3 cellular contexts compared by ENCODE assay signal in the genomic region with DNA sequence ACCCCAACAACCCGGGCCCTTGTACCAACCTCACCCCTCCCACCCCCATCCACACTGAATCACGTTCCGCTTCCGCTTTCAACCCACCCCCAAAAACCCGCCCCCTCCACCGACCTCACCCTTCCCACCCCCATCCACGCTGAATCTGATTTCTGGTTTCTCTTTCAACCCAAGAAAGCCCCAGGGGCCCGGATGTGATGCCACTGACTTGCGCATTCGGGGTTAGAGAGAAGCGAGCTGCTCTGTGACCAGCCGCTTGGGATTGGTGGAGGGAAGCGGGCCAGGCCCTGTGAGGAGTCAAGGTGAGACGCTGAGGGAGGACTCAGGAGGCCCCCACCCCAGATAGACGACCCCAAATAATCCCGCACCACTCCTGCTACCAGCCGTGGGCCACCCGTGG. TPM values are rescaled to one million over a fixed set of nuclear protein-coding genes. Genes with fewer than 3 reads are reported as not detected.
"Had no signal": no experiment of that assay in that cellular context is flagged by ENCODE, and none has a peak within 500 bp of the region (broad histone marks: within the 10 kb centered on the region; RNA-seq: fewer than 3 reads in every experiment).

No MANE protein-coding gene starts in this region.

RNA-seq across cellular contexts. Expression of a gene that starts 6.0 kb away (rescaled TPM):
- total RNA-seq: LHCN-M2, MCF 10A, NCI-H460 had no signal
